Comparison of ENCODE assay signal across 8 cellular contexts in genomic region chr19:29966594-29967249, GRCh38. TPM values are rescaled to one million over a fixed set of nuclear protein-coding genes. Genes with fewer than 3 reads are reported as not detected.
DNase-seq lines count a peak whose midpoint lies in the region; FAIRE-seq and TF ChIP-seq lines count a peak whose summit lies in the region.

No MANE protein-coding gene starts in this region.

- H3K4me3 ChIP-seq in cardiac muscle cell (no peak overlapping the region), right atrium auricular region (no peak overlapping the region), endothelial cell of umbilical vein (replicated peaks in 1 of 3; ENCODE audit: insufficient read depth in 1 of 3, low read depth in 1 of 3, low read length in 3 of 3) (no peak overlapping the region), thyroid gland (replicated peaks in 1 of 3) (no peak overlapping the region)

- H3K4me2 ChIP-seq in endothelial cell of umbilical vein (ENCODE audit: insufficient read depth, low read length), result no peak overlapping the region

- FAIRE-seq in endothelial cell of umbilical vein (lab: Jason Lieb, UNC), result no peak
- FAIRE-seq in H54 (lab: Jason Lieb, UNC), result no peak

- TF ChIP-seq CTCF in cardiac muscle cell (IDR thresholded peaks at IDR 0.05; ENCODE audit: low read depth, low read length) (peak; percentile 25), right atrium auricular region (IDR thresholded peaks at IDR 0.05) (peak in 1 of 2 donors; percentile 38), endothelial cell of umbilical vein (IDR thresholded peaks at IDR 0.05; ENCODE audit: extremely low read depth in 1 of 2, insufficient read depth in 1 of 2, low read depth in 1 of 2, low read length in 2 of 2) (no peak), thyroid gland (IDR thresholded peaks at IDR 0.05) (peak in 2 of 6 experiments; percentile 16 to 28)

- no peak overlapping the region for H2AFZ ChIP-seq in endothelial cell of umbilical vein (ENCODE audit: low read depth, low read length)

- no peaks in the 10 kb centered on the region for H3K9me1 ChIP-seq in endothelial cell of umbilical vein (replicated peaks; ENCODE audit: control insufficient read depth, extremely low read depth, insufficient read depth, low read length)

- no TSS peak for BruUV-seq in endothelial cell of umbilical vein (replicated peaks; lab: Mats Ljungman, UMichigan)

- dilution Hi-C loops in endothelial cell of umbilical vein (cut with MboI; ENCODE audit: extremely low pct_ligation_motif_present, low sequenced_read_pairs), result no loop called here

- no peaks in the 10 kb centered on the region for H3K36me3 ChIP-seq in cardiac muscle cell
- H3K36me3 ChIP-seq in right atrium auricular region, result no peaks in the 10 kb centered on the region
- H3K36me3 ChIP-seq in endothelial cell of umbilical vein (ENCODE audit: control insufficient read depth in 2 of 2, extremely low read depth in 1 of 2, insufficient read depth in 2 of 2, low read length in 2 of 2), result no peaks in the 10 kb centered on the region
- H3K36me3 ChIP-seq in thyroid gland, result no peaks in the 10 kb centered on the region

- H3K9me3 ChIP-seq in cardiac muscle cell (ENCODE audit: low read depth) (no peaks in the 10 kb centered on the region), right atrium auricular region (no peaks in the 10 kb centered on the region), endothelial cell of umbilical vein (replicated peaks; ENCODE audit: control insufficient read depth, insufficient read depth, low read length) (no peaks in the 10 kb centered on the region), thyroid gland (no peaks in the 10 kb centered on the region)

- CTCF ChIA-PET in endothelial cell of umbilical vein (lab: Charles Lee), result interaction anchor here (0.7 to 2.3 kb wide), 6 partner anchors 10 to 236 kb away, joined by 3 to 11 read pairs (median 4); partner anchors contain the start of gene URI1

- peaks cover 2% of the 10 kb centered on the region for H4K20me1 ChIP-seq in endothelial cell of umbilical vein (replicated peaks; ENCODE audit: control insufficient read depth, extremely low read depth, insufficient read depth, low read length)

- POLR2A ChIA-PET in endothelial cell of umbilical vein (lab: Charles Lee), result no interaction called here

- DNase-seq in cardiac muscle cell (ENCODE audit: low read depth in 1 of 2, low spot score in 1 of 2), result peak; percentile 15 to 31
- DNase-seq in right atrium auricular region (ENCODE audit: low spot score), result no peak
- DNase-seq in NAMALWA (ENCODE audit: low spot score), result peak; percentile 55
- DNase-seq in endothelial cell of umbilical vein (ENCODE audit: low read depth, low spot score), result peak; percentile 14
- DNase-seq in thyroid gland, result no peak
- DNase-seq in activated CD4-positive, CD25-positive, alpha-beta regulatory T cell (lab: John Stamatoyannopoulos, UW), result no peak
- DNase-seq in H54 (ENCODE audit: insufficient read length, low spot score), result no peak
- DNase-seq in NCI-H1417 treated with DMSO at 0.1 percent for 48 hours (lab: John Stamatoyannopoulos, UW), result no peak

- H3K27me3 ChIP-seq in cardiac muscle cell (no peaks in the 10 kb centered on the region), right atrium auricular region (no peaks in the 10 kb centered on the region), endothelial cell of umbilical vein (ENCODE audit: control insufficient read depth in 2 of 2, insufficient read depth in 2 of 2, low read length in 2 of 2) (no peaks in the 10 kb centered on the region), thyroid gland (no peaks in the 10 kb centered on the region)

- H3K27ac ChIP-seq in cardiac muscle cell (peak overlapping the region; percentile 6), right atrium auricular region (no peak overlapping the region), endothelial cell of umbilical vein (ENCODE audit: insufficient read depth, low read depth, low read length) (no peak overlapping the region), thyroid gland (peak overlapping the region; percentile 39 to 75 (median 44))

- H3K4me1 ChIP-seq in cardiac muscle cell (ENCODE audit: low read depth) (peaks cover 33% of the 10 kb centered on the region), right atrium auricular region (peaks cover 0 to 40% of the 10 kb centered on the region in 2 donors), endothelial cell of umbilical vein (ENCODE audit: control insufficient read depth, extremely low read depth, insufficient read depth, low read length) (no peaks in the 10 kb centered on the region), thyroid gland (peaks cover 39 to 51% of the 10 kb centered on the region in 2 donors)

- H3K79me2 ChIP-seq in endothelial cell of umbilical vein (ENCODE audit: control insufficient read depth, insufficient read depth, low read length), result peaks cover 59% of the 10 kb centered on the region

- intact Hi-C loops in endothelial cell of umbilical vein (cut with micrococcal nuclease) (no loop called here), thyroid gland (cut with DNase I) (no loop called here)

- H3K9ac ChIP-seq in endothelial cell of umbilical vein (replicated peaks; ENCODE audit: extremely low read depth, insufficient read depth, low read length), result no peak overlapping the region

- TF ChIP-seq POLR2A in endothelial cell of umbilical vein (IDR thresholded peaks at IDR 0.05; ENCODE audit: low read depth, low read length) (no peak), thyroid gland (IDR thresholded peaks at IDR 0.05) (no peak), H54 (IDR thresholded peaks at IDR 0.05; ENCODE audit: low read depth, low read length) (no peak)

TF ChIP-seq in endothelial cell of umbilical vein, 7 proteins besides CTCF, POLR2A, EP300 and RAD21:
- TF ChIP-seq POLR2AphosphoS5 (IDR thresholded peaks at IDR 0.05; ENCODE audit: insufficient read depth, low read depth, low read length), result no peak
- TF ChIP-seq EZH2 (IDR thresholded peaks at IDR 0.05; ENCODE audit: borderline replicate concordance, low read depth, low read length, severe bottlenecking), result no peak
- no peak for TF ChIP-seq MYC (IDR thresholded peaks at IDR 0.05; ENCODE audit: low read depth, low read length)
- TF ChIP-seq JUN (IDR thresholded peaks at IDR 0.05; ENCODE audit: borderline replicate concordance, insufficient read depth, insufficient read length, low read depth), result no peak
- TF ChIP-seq GATA2 (IDR thresholded peaks at IDR 0.05; ENCODE audit: insufficient read depth, insufficient read length, low read depth, low read length), result no peak
- TF ChIP-seq MAX (IDR thresholded peaks at IDR 0.05; ENCODE audit: insufficient read depth, insufficient read length), result no peak
- no peak for TF ChIP-seq FOS (IDR thresholded peaks at IDR 0.05; ENCODE audit: borderline replicate concordance, insufficient read depth, low read length)

RNA-seq across cellular contexts. Expression of gene URI1, which starts 24.7 kb away (rescaled TPM):
- total RNA-seq in cardiac muscle cell (36.3 and 49.9 TPM in 2 replicates), right atrium auricular region (10 to 100 TPM; 29.3 to 34.7 TPM), endothelial cell of umbilical vein (26.3 and 28.9 TPM in 2 replicates), thyroid gland (10 to 100 TPM; 84.8 to 91.2 (median 86.3) TPM)
- polyA plus RNA-seq in cardiac muscle cell (49.7 and 63.7 TPM in 2 replicates), endothelial cell of umbilical vein (9.2 and 12.8 TPM in 2 replicates)
- polyA plus RNA-seq in endothelial cell of umbilical vein (2011; cell fraction: cytosol; rRNA removed), result 18.6 and 20.8 TPM in 2 replicates
- 20.8 and 33.2 TPM in 2 replicates for polyA plus RNA-seq in endothelial cell of umbilical vein (2011; cell fraction: nucleus; rRNA removed)
- 38.1 and 43.6 TPM in 2 replicates for polyA plus RNA-seq in endothelial cell of umbilical vein (2012)
- polyA minus RNA-seq in endothelial cell of umbilical vein, result 33.9 and 41.4 TPM in 2 replicates
- polyA minus RNA-seq in endothelial cell of umbilical vein (2011; cell fraction: cytosol; rRNA and poly(A)+ RNA removed), result 27.1 TPM
- 35.6 and 40.4 TPM in 2 replicates for polyA minus RNA-seq in endothelial cell of umbilical vein (2011; cell fraction: nucleus; rRNA and poly(A)+ RNA removed)

Comparison
In these comparisons a context has a peak if more than half of its experiments do, and no peak if none do; other contexts are left out.
1. DNase-seq: peak in cardiac muscle cell (2 of 2), NAMALWA (single experiment) and endothelial cell of umbilical vein (single experiment); none in right atrium auricular region (single experiment), thyroid gland (0 of 2), activated CD4-positive, CD25-positive, alpha-beta regulatory T cell (0 of 4), H54 (single experiment) and NCI-H1417 treated with DMSO at 0.1 percent for 48 hours (single experiment).
2. H3K27ac ChIP-seq: peak in cardiac muscle cell (single experiment) and thyroid gland (3 of 3); none in right atrium auricular region (0 of 2) and endothelial cell of umbilical vein (single experiment).